Comparison of ENCODE assay signal across 8 cellular contexts in genomic region chr16:2874584-2875362, GRCh38. TPM values are rescaled to one million over a fixed set of nuclear protein-coding genes. Genes with fewer than 3 reads are reported as not detected.
A peak's percentile ranks its signal among the peaks of the same experiment; 100 is the strongest.
DNase-seq lines count a peak whose midpoint lies in the region; ATAC-seq and TF ChIP-seq lines count a peak whose summit lies in the region.

No MANE protein-coding gene starts in this region.

- H3K18ac ChIP-seq in mesenchymal stem cell (ENCODE audit: low read depth in 1 of 2, low read length in 2 of 2) = peak overlapping the region in 1 of 2 experiments; percentile 28

- H3K4me2 ChIP-seq in mesenchymal stem cell (ENCODE audit: low read length, poor library complexity, severe bottlenecking) = no peak overlapping the region

- peaks cover 0 to 7% of the 10 kb centered on the region in 2 experiments for H3K27me3 ChIP-seq in mesenchymal stem cell (ENCODE audit: control insufficient read depth in 1 of 2, insufficient read depth in 1 of 2, low read length in 2 of 2)

- no peak overlapping the region for H2AFZ ChIP-seq in mesenchymal stem cell (ENCODE audit: low read depth, low read length)

- no peak overlapping the region for H3K23ac ChIP-seq in mesenchymal stem cell (ENCODE audit: low read length in 2 of 2)

- 53% methylated on average over 21 of the region's 35 CpGs for WGBS in mesenchymal stem cell

- H3K27ac ChIP-seq in mesenchymal stem cell (ENCODE audit: low read length, poor library complexity, severe bottlenecking) = no peak overlapping the region

- no peak overlapping the region for H2AK5ac ChIP-seq in mesenchymal stem cell (ENCODE audit: low read length, severe bottlenecking)

- no peak overlapping the region for H3K14ac ChIP-seq in mesenchymal stem cell (ENCODE audit: low read length in 2 of 2)

- H3K9me3 ChIP-seq in mesenchymal stem cell (ENCODE audit: control insufficient read depth, low read length) = no peaks in the 10 kb centered on the region

- H4K91ac ChIP-seq in mesenchymal stem cell (ENCODE audit: low read length) = no peak overlapping the region

- no peaks in the 10 kb centered on the region for H3K36me3 ChIP-seq in mesenchymal stem cell (ENCODE audit: control insufficient read depth in 1 of 2, insufficient read depth in 2 of 2, low read depth in 1 of 2, low read length in 2 of 2)

- H3K4me3 ChIP-seq in GM12875 (ENCODE audit: low read depth, low read length) = no peak overlapping the region
- H3K4me3 ChIP-seq in mesenchymal stem cell (ENCODE audit: insufficient read depth in 1 of 2, low read depth in 1 of 2, low read length in 2 of 2) = no peak overlapping the region

- H2BK15ac ChIP-seq in mesenchymal stem cell (ENCODE audit: low read depth, poor library complexity, severe bottlenecking) = no peak overlapping the region

- peak; percentile 72 for ATAC-seq in HG03432 (IDR thresholded peaks at IDR 0.05; ENCODE audit: unreplicated experiment)
- ATAC-seq in GM21619 (IDR thresholded peaks at IDR 0.05; ENCODE audit: unreplicated experiment) = no peak

- peaks cover 2% of the 10 kb centered on the region for H3K4me1 ChIP-seq in mesenchymal stem cell (ENCODE audit: control insufficient read depth, insufficient read depth, low read depth, low read length)

- peak; percentile 96 for TF ChIP-seq CTCF in GM12875 (IDR thresholded peaks at IDR 0.05; ENCODE audit: borderline replicate concordance, insufficient read depth, low read depth, low read length)

- H2BK120ac ChIP-seq in mesenchymal stem cell (ENCODE audit: low read depth, low read length) = no peak overlapping the region

- no peak overlapping the region for H3K4ac ChIP-seq in mesenchymal stem cell (ENCODE audit: low read depth in 1 of 2, low read length in 2 of 2)

- DNase-seq in NCI-H82 treated with DMSO at 0.1 percent for 48 hours (lab: John Stamatoyannopoulos, UW; ENCODE audit: unreplicated experiment) (peak; percentile 55), mesenchymal stem cell (peak; percentile 72)
- DNase-seq in activated CD4-positive, alpha-beta T cell treated with anti-CD3 and anti-CD28 coated beads, Interleukin-2, amount 50 U/mL, for 48 hours = peak; percentile 68 to 76
- peak; percentile 48 for DNase-seq in effector CD8-positive, alpha-beta T cell (lab: John Stamatoyannopoulos, UW)
- peak; percentile 24 to 43 for DNase-seq in stimulated activated CD8-positive, alpha-beta memory T cell treated with anti-CD3 and anti-CD28 coated beads, Interleukin-2, amount 100 ng/mL, for 1 hour (ENCODE audit: low read depth in 2 of 2)

- H3K9ac ChIP-seq in mesenchymal stem cell (ENCODE audit: low read length) = peak overlapping the region; percentile 70

- no peak overlapping the region for H2BK5ac ChIP-seq in mesenchymal stem cell (ENCODE audit: low read depth, low read length, poor library complexity, severe bottlenecking)

- H2BK12ac ChIP-seq in mesenchymal stem cell (ENCODE audit: low read length in 2 of 2) = no peak overlapping the region

- no peaks in the 10 kb centered on the region for H3K79me1 ChIP-seq in mesenchymal stem cell (replicated peaks; ENCODE audit: low read length, poor library complexity, severe bottlenecking)

- H4K8ac ChIP-seq in mesenchymal stem cell (ENCODE audit: low read length) = peak overlapping the region; percentile 62

RNA-seq across cellular contexts. Expression of gene FLYWCH2, which starts 8.2 kb away (rescaled TPM):
- 32.0 TPM for polyA plus RNA-seq in mesenchymal stem cell (2013, experiment 1 of 2)
- polyA plus RNA-seq in mesenchymal stem cell (2013, experiment 2 of 2) = 33.1 TPM

RNA-seq across cellular contexts. Expression of gene PRSS22, which starts 16.8 kb away (rescaled TPM):
- not detected for polyA plus RNA-seq in mesenchymal stem cell (2013, experiment 1 of 2)
- polyA plus RNA-seq in mesenchymal stem cell (2013, experiment 2 of 2) = not detected

RNA-seq across cellular contexts. Expression of gene FLYWCH1, which starts 37.0 kb away (rescaled TPM):
- 18.4 TPM for polyA plus RNA-seq in mesenchymal stem cell (2013, experiment 1 of 2)
- polyA plus RNA-seq in mesenchymal stem cell (2013, experiment 2 of 2) = 17.3 TPM

RNA-seq across cellular contexts. Expression of gene ZG16B, which starts 44.7 kb away (rescaled TPM):
- polyA plus RNA-seq in mesenchymal stem cell (2013, experiment 1 of 2) = 2.2 TPM
- polyA plus RNA-seq in mesenchymal stem cell (2013, experiment 2 of 2) = 2.3 TPM

RNA-seq across cellular contexts. Expression of gene PRSS21, which starts 57.7 kb away (rescaled TPM):
- not detected for polyA plus RNA-seq in mesenchymal stem cell (2013, experiment 1 of 2)
- not detected for polyA plus RNA-seq in mesenchymal stem cell (2013, experiment 2 of 2)
